15 cellular contexts compared by ENCODE assay signal in genomic region chr5:9456435-9457042, GRCh38.
A peak's percentile ranks its signal among the peaks of the same experiment; 100 is the strongest.
DNase-seq lines count a peak whose midpoint lies in the region; ATAC-seq and TF ChIP-seq lines count a peak whose summit lies in the region.
"Had no signal": no experiment of that assay in that cellular context is flagged by ENCODE, and none has a peak within 500 bp of the region (broad histone marks: within the 10 kb centered on the region; RNA-seq: fewer than 3 reads in every experiment).

No MANE protein-coding gene starts in this region.

- intact Hi-C loops in posterior cingulate gyrus (cut with DNase I), result no loop called here

- H3K36me3 Mint-ChIP-seq in effector memory CD8-positive, alpha-beta T cell (ENCODE audit: insufficient read depth), result no peaks in the 10 kb centered on the region
- H3K36me3 Mint-ChIP-seq: activated naive CD8-positive, alpha-beta T cell had no signal

- H3K9me3 ChIP-seq in osteoblast (ENCODE audit: low read depth, low read length), result peaks cover 4% of the 10 kb centered on the region
- H3K9me3 ChIP-seq: prostate gland had no signal

- no peak overlapping the region for H3K4me3 Mint-ChIP-seq in effector memory CD8-positive, alpha-beta T cell
- H3K4me3 Mint-ChIP-seq: activated naive CD8-positive, alpha-beta T cell had no signal

- H3K36me3 ChIP-seq in osteoblast (ENCODE audit: insufficient read depth, low read length), result no peaks in the 10 kb centered on the region
- H3K36me3 ChIP-seq: prostate gland, tibial artery had no signal

- H3K4me2 ChIP-seq in osteoblast (ENCODE audit: insufficient read depth, low read length), result peak overlapping the region; percentile 42

- no peaks in the 10 kb centered on the region for H3K4me1 Mint-ChIP-seq in effector memory CD8-positive, alpha-beta T cell (ENCODE audit: low read depth in 2 of 2)

- H3K9me3 Mint-ChIP-seq in effector memory CD8-positive, alpha-beta T cell, result peaks cover 8 to 15% of the 10 kb centered on the region in 2 donors

- no peaks in the 10 kb centered on the region for H3K27me3 Mint-ChIP-seq in effector memory CD8-positive, alpha-beta T cell
- H3K27me3 Mint-ChIP-seq: activated naive CD8-positive, alpha-beta T cell had no signal

- H3K4me3 ChIP-seq in fibroblast of the aortic adventitia (ENCODE audit: low read depth, low read length) (no peak overlapping the region), osteoblast (ENCODE audit: insufficient read depth, low read length) (no peak overlapping the region)
- H3K4me3 ChIP-seq: prostate gland, tibial artery had no signal

- peaks cover 24% of the 10 kb centered on the region for H3K79me2 ChIP-seq in osteoblast (ENCODE audit: insufficient read depth, low read length)

- no peak overlapping the region for H3K27ac ChIP-seq in osteoblast (ENCODE audit: low read depth, low read length)
- H3K27ac ChIP-seq: prostate gland, tibial artery had no signal

- ATAC-seq in GM19351 (IDR thresholded peaks at IDR 0.05; ENCODE audit: unreplicated experiment), result no peak
- no peak for ATAC-seq in effector memory CD8-positive, alpha-beta T cell (replicated peaks)

- peaks cover 23% of the 10 kb centered on the region for H3K4me1 ChIP-seq in osteoblast (ENCODE audit: insufficient read depth, low read length)
- H3K4me1 ChIP-seq: prostate gland, tibial artery had no signal

- no peaks in the 10 kb centered on the region for H3K27me3 ChIP-seq in osteoblast (ENCODE audit: insufficient read depth, low read length)
- H3K27me3 ChIP-seq: tibial artery had no signal

- TF ChIP-seq CTCF in fibroblast of the aortic adventitia (IDR thresholded peaks at IDR 0.05; ENCODE audit: insufficient read depth, low read length) (no peak), osteoblast (IDR thresholded peaks at IDR 0.05; ENCODE audit: extremely low read depth, low read depth, low read length) (no peak)

- H2AFZ ChIP-seq in osteoblast (ENCODE audit: low read length), result no peak overlapping the region

- DNase-seq in ELR (ENCODE audit: low read depth) (peak; percentile 59), SK-N-DZ (ENCODE audit: low spot score) (peak; percentile 25), fibroblast of the aortic adventitia (ENCODE audit: low read depth) (peak; percentile 74), osteoblast (ENCODE audit: insufficient read length, low spot score, missing footprints) (peak; percentile 86), posterior cingulate gyrus (no peak), middle frontal gyrus (ENCODE audit: extremely low spot score, low spot score) (no peak)
- DNase-seq in effector memory CD8-positive, alpha-beta T cell, result no peak
- DNase-seq: activated CD4-positive, alpha-beta T cell treated with anti-CD3 and anti-CD28 coated beads, Interleukin-2, amount 50 U/mL, for 48 hours; left cardiac atrium; NCI-H1436; NCI-H69; tibial artery had no signal

- no peak overlapping the region for H3K27ac Mint-ChIP-seq in effector memory CD8-positive, alpha-beta T cell
- H3K27ac Mint-ChIP-seq: activated naive CD8-positive, alpha-beta T cell had no signal

- no peaks in the 10 kb centered on the region for H4K20me1 ChIP-seq in osteoblast (ENCODE audit: insufficient read depth, low read length)

Comparison
In these comparisons a context has a peak if more than half of its experiments do, and no peak if none do; other contexts are left out.
1. DNase-seq: peak in ELR (single experiment), SK-N-DZ (single experiment), fibroblast of the aortic adventitia (single experiment) and osteoblast (single experiment); none in effector memory CD8-positive, alpha-beta T cell (0 of 3), posterior cingulate gyrus (0 of 10) and middle frontal gyrus (single experiment).